In the genomic region with DNA sequence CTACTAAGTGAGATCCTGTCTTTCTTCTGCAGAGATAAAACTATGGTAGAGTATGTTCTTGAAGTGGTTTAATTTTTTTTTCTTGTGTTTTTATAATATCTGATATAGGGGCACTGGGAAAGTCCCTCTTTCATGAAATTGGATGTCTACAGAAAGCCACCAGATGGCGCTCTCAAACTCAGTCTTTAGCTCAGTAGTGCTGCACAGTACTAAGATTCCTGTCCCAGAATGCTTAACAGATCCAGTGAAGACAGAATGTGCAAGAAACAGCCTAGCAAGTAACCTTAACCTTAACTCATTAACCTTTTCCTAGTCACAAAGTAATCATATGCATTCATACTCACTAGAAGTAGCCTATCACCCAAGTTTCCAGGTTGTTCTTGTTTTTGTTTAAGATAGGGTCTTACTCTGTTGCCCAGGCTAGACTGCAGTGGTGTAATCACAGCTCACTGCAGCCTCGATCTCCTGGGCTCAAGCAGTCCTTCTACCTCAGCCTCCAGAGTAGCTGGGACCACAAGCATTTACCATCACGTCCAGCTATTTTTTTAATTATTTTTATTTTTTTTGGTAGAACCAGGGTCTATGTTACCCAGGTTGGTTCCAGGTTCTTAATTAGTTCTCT, we compare ENCODE assay signal across 8 cellular contexts. TPM values are rescaled to one million over a fixed set of nuclear protein-coding genes. Genes with fewer than 3 reads are reported as not detected.
DNase-seq lines count a peak whose midpoint lies in the region; ATAC-seq and TF ChIP-seq lines count a peak whose summit lies in the region.

No MANE protein-coding gene starts in this region.

- H3K4me1 Mint-ChIP-seq in activated T-helper 1 cell treated with anti-CD3 and anti-CD28 coated beads, Interleukin-12 subunit alpha, Interleukin-12 subunit beta, Interleukin-2, Interleukin-4 antibody, amounts not matched to agents 30 ng/mL and 10 ng/mL and 1 ng/mL, durations not matched to agents 14 hours and 24 hours and 36 hours (ENCODE audit: low read depth) = peaks cover 8% of the 10 kb centered on the region

- no peak overlapping the region for H3K9ac ChIP-seq in Karpas-422 (ENCODE audit: low read length)

- no peaks in the 10 kb centered on the region for H3K9me3 ChIP-seq in BE2C
- H3K9me3 ChIP-seq in Karpas-422 (ENCODE audit: low read length) = no peaks in the 10 kb centered on the region
- no peaks in the 10 kb centered on the region for H3K9me3 ChIP-seq in tibial artery

- peaks cover 10% of the 10 kb centered on the region; the same call in 1 of the 2 replicates for H3K79me2 ChIP-seq in Karpas-422 (ENCODE audit: low read length)

- H4K20me1 ChIP-seq in Karpas-422 (ENCODE audit: insufficient read depth, low read depth, low read length) = no peaks in the 10 kb centered on the region

- TF ChIP-seq CTCF in BE2C (IDR thresholded peaks at IDR 0.05; ENCODE audit: low read depth, low read length) = peak; percentile 83
- TF ChIP-seq CTCF in fibroblast of the aortic adventitia (IDR thresholded peaks at IDR 0.05; ENCODE audit: insufficient read depth, low read length) = peak; percentile 74
- TF ChIP-seq CTCF in omental fat pad (IDR thresholded peaks at IDR 0.05) = no peak
- peak; percentile 76 to 81 for TF ChIP-seq CTCF in tibial artery (IDR thresholded peaks at IDR 0.05)

- H3K27me3 ChIP-seq in BE2C = no peaks in the 10 kb centered on the region
- no peaks in the 10 kb centered on the region for H3K27me3 ChIP-seq in Karpas-422 (ENCODE audit: low read length)
- H3K27me3 ChIP-seq in tibial artery = no peaks in the 10 kb centered on the region

- ATAC-seq in GM19023 (IDR thresholded peaks at IDR 0.05; ENCODE audit: unreplicated experiment) (peak; percentile 85), omental fat pad (ENCODE audit: low FRiP score) (peak; percentile 73)

- no peak overlapping the region for H3K4me3 ChIP-seq in BE2C (ENCODE audit: low read depth, low read length)
- H3K4me3 ChIP-seq in Karpas-422 (ENCODE audit: low read length) = no peak overlapping the region
- H3K4me3 ChIP-seq in fibroblast of the aortic adventitia (ENCODE audit: low read depth, low read length) = no peak overlapping the region
- no peak overlapping the region for H3K4me3 ChIP-seq in tibial artery

- H3K4me1 ChIP-seq in BE2C = no peaks in the 10 kb centered on the region
- 0 out of 2 replicates have a peak, but pooled peaks cover under 1% of the 10 kb centered on the region for H3K4me1 ChIP-seq in Karpas-422 (ENCODE audit: low read length)
- no peaks in the 10 kb centered on the region for H3K4me1 ChIP-seq in tibial artery

- H3K36me3 ChIP-seq in BE2C = peaks cover 3% of the 10 kb centered on the region
- H3K36me3 ChIP-seq in Karpas-422 (ENCODE audit: insufficient read depth, low read length) = no peaks in the 10 kb centered on the region
- H3K36me3 ChIP-seq in tibial artery = peaks cover 5 to 15% (median 13%) of the 10 kb centered on the region in 3 donors

- H3K9me2 ChIP-seq in Karpas-422 (replicated peaks; ENCODE audit: insufficient read depth, low read length) = no peaks in the 10 kb centered on the region

- no peak overlapping the region for H2AFZ ChIP-seq in Karpas-422 (ENCODE audit: low read length)

- intact Hi-C loops in activated T-helper 1 cell treated with anti-CD3 and anti-CD28 coated beads, Interleukin-12 subunit alpha, Interleukin-12 subunit beta, Interleukin-2, Interleukin-4 antibody, amounts not matched to agents 30 ng/mL and 10 ng/mL and 1 ng/mL, durations not matched to agents 14 hours and 24 hours and 36 hours (cut with micrococcal nuclease) = loop anchor here (1.0 to 5.0 kb wide), 4 partner anchors 57 to 365 kb away; partner anchors contain the start of gene IDE
- intact Hi-C loops in tibial artery (cut with DNase I; ENCODE audit: low total_unique reads) = loop anchor here (2.0 to 5.0 kb wide), 2 partner anchors 56 to 365 kb away; no protein-coding TSS in a partner anchor

- H3K4me2 ChIP-seq in Karpas-422 (ENCODE audit: low read depth, low read length, poor library complexity, severe bottlenecking) = no peak overlapping the region

- peaks cover 12% of the 10 kb centered on the region for H3K36me3 Mint-ChIP-seq in activated T-helper 1 cell treated with anti-CD3 and anti-CD28 coated beads, Interleukin-12 subunit alpha, Interleukin-12 subunit beta, Interleukin-2, Interleukin-4 antibody, amounts not matched to agents 30 ng/mL and 10 ng/mL and 1 ng/mL, durations not matched to agents 14 hours and 24 hours and 36 hours (ENCODE audit: low read depth)

- DNase-seq in BE2C = peak; percentile 62
- peak; percentile 87 for DNase-seq in Karpas-422
- DNase-seq in RPMI7951 (ENCODE audit: low read depth) = peak; percentile 68
- peak; percentile 48 for DNase-seq in activated T-helper 1 cell treated with anti-CD3 and anti-CD28 coated beads, Interleukin-12 subunit alpha, Interleukin-12 subunit beta, Interleukin-2, Interleukin-4 antibody, amounts not matched to agents 30 ng/mL and 10 ng/mL and 1 ng/mL, durations not matched to agents 14 hours and 24 hours and 36 hours (ENCODE audit: low spot score)
- peak; percentile 89 for DNase-seq in fibroblast of the aortic adventitia (ENCODE audit: low read depth)
- peak; percentile 51 for DNase-seq in omental fat pad (ENCODE audit: low spot score)
- DNase-seq in tibial artery = peak in 1 of 2 donors; percentile 66

- H3K27ac ChIP-seq in Karpas-422 (ENCODE audit: low read length) = no peak overlapping the region
- H3K27ac ChIP-seq in tibial artery = no peak overlapping the region

- H3K9me3 Mint-ChIP-seq in activated T-helper 1 cell treated with anti-CD3 and anti-CD28 coated beads, Interleukin-12 subunit alpha, Interleukin-12 subunit beta, Interleukin-2, Interleukin-4 antibody, amounts not matched to agents 30 ng/mL and 10 ng/mL and 1 ng/mL, durations not matched to agents 14 hours and 24 hours and 36 hours = no peaks in the 10 kb centered on the region

- no peak overlapping the region for H3K4me3 Mint-ChIP-seq in activated T-helper 1 cell treated with anti-CD3 and anti-CD28 coated beads, Interleukin-12 subunit alpha, Interleukin-12 subunit beta, Interleukin-2, Interleukin-4 antibody, amounts not matched to agents 30 ng/mL and 10 ng/mL and 1 ng/mL, durations not matched to agents 14 hours and 24 hours and 36 hours

- no peaks in the 10 kb centered on the region for H3K27me3 Mint-ChIP-seq in activated T-helper 1 cell treated with anti-CD3 and anti-CD28 coated beads, Interleukin-12 subunit alpha, Interleukin-12 subunit beta, Interleukin-2, Interleukin-4 antibody, amounts not matched to agents 30 ng/mL and 10 ng/mL and 1 ng/mL, durations not matched to agents 14 hours and 24 hours and 36 hours (ENCODE audit: insufficient read depth)

- no peak overlapping the region for H3K27ac Mint-ChIP-seq in activated T-helper 1 cell treated with anti-CD3 and anti-CD28 coated beads, Interleukin-12 subunit alpha, Interleukin-12 subunit beta, Interleukin-2, Interleukin-4 antibody, amounts not matched to agents 30 ng/mL and 10 ng/mL and 1 ng/mL, durations not matched to agents 14 hours and 24 hours and 36 hours

RNA-seq across cellular contexts. Expression of gene IDE, which starts 56.7 kb away (rescaled TPM):
- 7.1 TPM for polyA plus RNA-seq in BE2C (2012; ENCODE audit: insufficient read depth, insufficient read length, low read depth)
- total RNA-seq in Karpas-422 (2014; rRNA removed; shearing (Covaris generic); ENCODE audit: low replicate concordance) = 11.1 and 56.2 TPM in 2 replicates
- 11.2 and 13.9 TPM in 2 replicates for total RNA-seq in RPMI7951 (2014; rRNA removed; shearing (Covaris generic))
- total RNA-seq in activated T-helper 1 cell treated with anti-CD3 and anti-CD28 coated beads, Interleukin-12 subunit alpha, Interleukin-12 subunit beta, Interleukin-2, Interleukin-4 antibody, amounts not matched to agents 30 ng/mL and 10 ng/mL and 1 ng/mL, durations not matched to agents 14 hours and 24 hours and 36 hours = 43.4 and 54.5 TPM in 2 replicates
- total RNA-seq in fibroblast of the aortic adventitia (ENCODE audit: low replicate concordance) (20.4 and 44.7 TPM in 2 replicates), omental fat pad (10 to 100 TPM; 17.4 to 42.7 (median 21.8) TPM)

Comparison
In these comparisons a context has a peak if more than half of its experiments do, and no peak if none do; other contexts are left out.
1. CTCF ChIP-seq: peak in BE2C (single experiment), fibroblast of the aortic adventitia (single experiment) and tibial artery (2 of 2); none in omental fat pad (0 of 3).